In genomic region chr19:42421101-42421500, GRCh38 we compare ENCODE assay signal across 13 cellular contexts. TPM values are rescaled to one million over a fixed set of nuclear protein-coding genes. Genes with fewer than 3 reads are reported as not detected.
DNase-seq lines count a peak whose midpoint lies in the region; ATAC-seq and TF ChIP-seq lines count a peak whose summit lies in the region.
"Had no signal": no experiment of that assay in that cellular context is flagged by ENCODE, and none has a peak within 500 bp of the region (broad histone marks: within the 10 kb centered on the region; RNA-seq: fewer than 3 reads in every experiment).

No MANE protein-coding gene starts in this region.

- H3K4me3 Mint-ChIP-seq in T-helper 17 cell (peak overlapping the region; percentile 98), glutamatergic neuron (ENCODE audit: unreplicated experiment) (peak overlapping the region; percentile 98)
- no peak overlapping the region for H3K4me3 Mint-ChIP-seq in stimulated activated memory B cell treated with anti-CD40 and anti-IgM and Interleukin-4, amounts not matched to agents 10 μg/mL and 1 μg/mL and 100 μg/mL, for 72 hours

- no peaks in the 10 kb centered on the region for H3K36me3 Mint-ChIP-seq in T-helper 17 cell (ENCODE audit: low read depth)
- no peaks in the 10 kb centered on the region for H3K36me3 Mint-ChIP-seq in glutamatergic neuron (ENCODE audit: unreplicated experiment)
- peaks cover 7% of the 10 kb centered on the region for H3K36me3 Mint-ChIP-seq in stimulated activated memory B cell treated with anti-CD40 and anti-IgM and Interleukin-4, amounts not matched to agents 10 μg/mL and 1 μg/mL and 100 μg/mL, for 72 hours

- no peak for TF ChIP-seq EP300 in stomach (IDR thresholded peaks at IDR 0.05)

- peak; percentile 59 for DNase-seq in activated effector memory CD4-positive, alpha-beta T cell treated with anti-CD3 and anti-CD28 coated beads, Interleukin-2, amount 50 U/mL, for 16 hours
- DNase-seq in activated effector memory CD4-positive, alpha-beta T cell treated with Interleukin-2 at 50 U/mL for 16 hours, result no peak
- DNase-seq in T-helper 17 cell (no peak), glutamatergic neuron (no peak), DMS53 (lab: John Stamatoyannopoulos, UW) (no peak), stomach (no peak), DMS 273 treated with DMSO at 0.1 percent for 48 hours (lab: John Stamatoyannopoulos, UW) (no peak)
- DNase-seq: activated CD4-positive, CD25-positive, alpha-beta regulatory T cell; stimulated activated CD4-positive, alpha-beta T cell treated with anti-CD3 and anti-CD28 coated beads, Interleukin-2, amount 100 ng/mL, for 24 hours had no signal

- peak overlapping the region in 2 of 5 donors; percentile 22 to 81 for H3K27ac ChIP-seq in stomach
- H3K27ac ChIP-seq: HL-60 had no signal

- H3K36me3 ChIP-seq in stomach, result no peaks in the 10 kb centered on the region

- H3K9me3 Mint-ChIP-seq in glutamatergic neuron (ENCODE audit: unreplicated experiment), result peaks cover 16% of the 10 kb centered on the region
- H3K9me3 Mint-ChIP-seq in stimulated activated memory B cell treated with anti-CD40 and anti-IgM and Interleukin-4, amounts not matched to agents 10 μg/mL and 1 μg/mL and 100 μg/mL, for 72 hours, result no peaks in the 10 kb centered on the region

- H3K27me3 Mint-ChIP-seq in T-helper 17 cell (no peaks in the 10 kb centered on the region), glutamatergic neuron (ENCODE audit: unreplicated experiment) (peaks cover 21% of the 10 kb centered on the region)
- H3K27me3 Mint-ChIP-seq in stimulated activated memory B cell treated with anti-CD40 and anti-IgM and Interleukin-4, amounts not matched to agents 10 μg/mL and 1 μg/mL and 100 μg/mL, for 72 hours, result no peaks in the 10 kb centered on the region

- H3K27ac Mint-ChIP-seq in T-helper 17 cell (no peak overlapping the region), glutamatergic neuron (ENCODE audit: unreplicated experiment) (peak overlapping the region; percentile 36)
- H3K27ac Mint-ChIP-seq in stimulated activated memory B cell treated with anti-CD40 and anti-IgM and Interleukin-4, amounts not matched to agents 10 μg/mL and 1 μg/mL and 100 μg/mL, for 72 hours, result peak overlapping the region; percentile 94

- no peak overlapping the region for H3K4me3 ChIP-seq in stomach

- intact Hi-C loops in stomach (cut with DNase I; ENCODE audit: low total_unique reads), result no loop called here

- H3K27me3 ChIP-seq in stomach, result peaks cover 0 to 24% (median 0%) of the 10 kb centered on the region in 3 donors

- H3K4me1 Mint-ChIP-seq in T-helper 17 cell (peaks cover 38% of the 10 kb centered on the region), glutamatergic neuron (ENCODE audit: low read depth, unreplicated experiment) (peaks cover 21% of the 10 kb centered on the region)
- peaks cover 58% of the 10 kb centered on the region for H3K4me1 Mint-ChIP-seq in stimulated activated memory B cell treated with anti-CD40 and anti-IgM and Interleukin-4, amounts not matched to agents 10 μg/mL and 1 μg/mL and 100 μg/mL, for 72 hours

- peaks cover 13 to 52% (median 33%) of the 10 kb centered on the region in 4 donors for H3K4me1 ChIP-seq in stomach

- H3K9me3 ChIP-seq in T-helper 17 cell (ENCODE audit: control insufficient read depth, low read length, poor library complexity, severe bottlenecking) (no peaks in the 10 kb centered on the region), stomach (no peaks in the 10 kb centered on the region)

- TF ChIP-seq POLR2A in stomach (IDR thresholded peaks at IDR 0.05), result no peak

- ATAC-seq in T-helper 17 cell, result no peak
- ATAC-seq in stimulated activated memory B cell treated with anti-CD40 and anti-IgM and Interleukin-4, amounts not matched to agents 10 μg/mL and 1 μg/mL and 100 μg/mL, for 72 hours, result no peak

- WGBS in stomach, 5 donors, result 76 to 87% (median 83%) methylated on average over 4 of the region's 4 CpGs

- TF ChIP-seq CTCF in glutamatergic neuron (IDR thresholded peaks at IDR 0.05; ENCODE audit: partially characterized antibody, unreplicated experiment) (no peak), stomach (IDR thresholded peaks at IDR 0.05) (no peak)

RNA-seq across cellular contexts. Expression of gene LIPE, which starts 6.1 kb away (rescaled TPM):
- total RNA-seq in T-helper 17 cell, result 10 to 100 TPM; 14.5 to 16.9 TPM
- 39.0 TPM for total RNA-seq in glutamatergic neuron (ENCODE audit: unreplicated experiment)
- total RNA-seq in stomach, result 100 to 1,000 TPM in 1 of 5 donors, 10 to 100 TPM in 2, 1 to 10 TPM in 2; 3.1 to 139 (median 13.6) TPM
- 10 to 100 TPM in 1 of 3 donors, 1 to 10 TPM in 2; 7.3 to 15.7 (median 7.5) TPM for polyA plus RNA-seq in stomach

RNA-seq across cellular contexts. Expression of gene CXCL17, which starts 21.6 kb away (rescaled TPM):
- total RNA-seq in T-helper 17 cell (not detected), glutamatergic neuron (ENCODE audit: unreplicated experiment) (not detected), stomach (100 to 1,000 TPM in 1 of 5 donors, 10 to 100 TPM in 2, 1 to 10 TPM in 1, not detected in 1; 7.6 to 208 (median 35.9) TPM)
- polyA plus RNA-seq in stomach, result 100 to 1,000 TPM; 107 to 518 (median 441) TPM
- total RNA-seq: G401, LHCN-M2 had no signal

RNA-seq across cellular contexts. Expression of gene CNFN, which starts 31.0 kb away (rescaled TPM):
- total RNA-seq in T-helper 17 cell (not detected), glutamatergic neuron (ENCODE audit: unreplicated experiment) (2.8 TPM), stomach (1 to 10 TPM in 1 of 5 donors, not detected in 4; 7.8 TPM)
- polyA plus RNA-seq in stomach, result 100 to 1,000 TPM in 1 of 3 donors, 1 to 10 TPM in 2; 2.0 to 395 (median 2.4) TPM
- total RNA-seq: LHCN-M2 had no signal
